Comparison of ENCODE assay signal across 8 cellular contexts in the genomic region with DNA sequence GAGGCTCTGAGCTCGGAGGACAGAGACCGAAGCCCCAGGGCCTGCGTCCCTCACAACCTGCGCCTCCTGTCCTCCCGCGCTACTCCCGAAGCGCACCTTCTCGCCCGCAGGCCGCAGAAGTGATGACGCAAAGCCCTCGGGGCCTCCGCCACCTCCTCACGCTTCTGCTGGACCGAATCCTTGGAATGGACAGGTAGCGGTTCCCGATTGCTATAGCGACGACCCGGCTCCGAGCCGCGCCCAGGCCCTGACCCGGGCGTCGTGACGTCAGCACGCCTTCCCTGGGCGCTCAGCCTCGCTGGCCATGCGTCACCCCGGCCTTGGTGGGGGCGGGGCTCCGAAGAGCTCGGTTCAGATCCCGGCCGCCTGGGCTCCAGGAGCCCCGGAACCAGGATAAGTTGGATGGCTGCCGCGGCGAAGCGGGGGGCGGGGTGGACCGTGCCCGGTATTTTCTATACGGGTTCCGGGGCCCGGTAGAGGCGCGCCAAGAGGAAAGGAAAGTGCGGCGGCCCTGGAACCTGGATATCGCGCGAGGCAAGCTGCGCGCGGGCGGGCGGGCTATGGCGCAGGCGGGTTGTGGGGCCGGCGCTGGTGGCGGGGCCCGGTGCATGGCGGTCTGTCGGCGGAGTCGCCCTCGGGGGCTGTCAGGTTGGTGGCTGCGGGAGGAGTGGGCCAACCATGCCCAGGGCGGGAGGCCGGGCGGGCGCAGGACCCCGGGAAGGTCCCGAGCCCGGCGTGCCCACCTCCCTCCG. TPM values are rescaled to one million over a fixed set of nuclear protein-coding genes. Genes with fewer than 3 reads are reported as not detected.
DNase-seq lines count a peak whose midpoint lies in the region; ATAC-seq and TF ChIP-seq lines count a peak whose summit lies in the region.

ZNF76 (plus strand) TSS at position 542 of the 752 bp plus-strand sequence. CDS start 21,417 bp downstream, outside the sequence.

- H3K27ac ChIP-seq in angular gyrus (ENCODE audit: low read depth, low read length) (peak within 1 kb of the TSS; percentile 93), right atrium auricular region (peak within 1 kb of the TSS; percentile 96 to 98), uterus (peak within 1 kb of the TSS; percentile 96 to 98)

- H3K4me3 ChIP-seq in right atrium auricular region = peak within 1 kb of the TSS; percentile 85 to 91
- peak within 1 kb of the TSS; percentile 74 to 86 for H3K4me3 ChIP-seq in uterus

- peaks cover 0 to 34% of the 10 kb centered on the region in 2 donors for H3K4me1 ChIP-seq in right atrium auricular region
- no peaks in the 10 kb centered on the region for H3K4me1 ChIP-seq in uterus

- TF ChIP-seq CTCF in right atrium auricular region (IDR thresholded peaks at IDR 0.05) = no peak
- TF ChIP-seq CTCF in uterus (IDR thresholded peaks at IDR 0.05) = peak in 2 of 4 experiments; percentile 67 to 78

- H3K27me3 ChIP-seq in right atrium auricular region (no peaks in the 10 kb centered on the region), uterus (no peaks in the 10 kb centered on the region)

- H3K9me3 ChIP-seq in right atrium auricular region (no peaks in the 10 kb centered on the region), uterus (no peaks in the 10 kb centered on the region)

- no peaks in the 10 kb centered on the region for H3K36me3 ChIP-seq in right atrium auricular region
- H3K36me3 ChIP-seq in uterus = no peaks in the 10 kb centered on the region

- DNase-seq in NCI-H187 (lab: John Stamatoyannopoulos, UW) (peak; percentile 92 to 97), T-helper 2 cell (peak; percentile 81 to 94 (median 92)), right atrium auricular region (ENCODE audit: low spot score) (peak; percentile 99), pulmonary artery endothelial cell (ENCODE audit: low read depth, low spot score) (peak; percentile 69), uterus (peak; percentile 96 to 98)

- ATAC-seq in HG02885 (IDR thresholded peaks at IDR 0.05; ENCODE audit: poor library complexity, unreplicated experiment) = peak; percentile 90

- intact Hi-C loops in uterus (cut with DNase I; ENCODE audit: low total_unique reads) = no loop called here

- TF ChIP-seq POLR2A in GM15510 (IDR thresholded peaks at IDR 0.05; ENCODE audit: borderline replicate concordance, extremely low read depth, insufficient read length) (peak; percentile 45), uterus (IDR thresholded peaks at IDR 0.05) (peak; percentile 69 to 73)

RNA-seq across cellular contexts. Expression of gene ZNF76, which starts in this region (rescaled TPM):
- 10 to 100 TPM; 25.4 to 26.0 TPM for total RNA-seq in right atrium auricular region
- 20.5 and 21.6 TPM in 2 replicates for total RNA-seq in pulmonary artery endothelial cell
- total RNA-seq in uterus = 10 to 100 TPM; 18.9 to 56.1 (median 41.1) TPM

Comparison
In these comparisons a context has a peak if more than half of its experiments do, and no peak if none do; other contexts are left out.
1. Peak in every context shown above with its lines: DNase-seq, ATAC-seq, H3K4me3 ChIP-seq and H3K27ac ChIP-seq.